24 cellular contexts compared by ENCODE assay signal in the genomic region with DNA sequence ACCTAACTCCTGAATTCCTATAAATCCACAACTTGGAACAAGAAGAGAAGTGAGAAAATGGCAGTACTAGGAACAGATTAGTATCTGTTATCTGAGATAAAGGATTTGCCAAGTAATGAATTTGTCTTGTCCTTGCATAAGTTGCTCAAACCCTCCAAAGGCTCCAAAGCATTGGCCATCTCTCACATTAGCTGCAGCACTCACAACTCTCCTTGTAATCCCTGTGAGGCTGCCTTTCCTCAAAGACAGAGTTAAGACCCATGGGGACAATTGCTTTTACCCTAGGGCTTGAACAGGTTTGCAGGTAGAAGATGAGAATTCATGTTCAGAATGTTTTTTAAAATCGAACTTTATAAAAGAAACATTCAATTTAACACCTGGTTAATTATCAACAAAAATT.
"Had no signal": no experiment of that assay in that cellular context is flagged by ENCODE, and none has a peak within 500 bp of the region (broad histone marks: within the 10 kb centered on the region; RNA-seq: fewer than 3 reads in every experiment).

No MANE protein-coding gene starts in this region.

- H3K27me3 ChIP-seq: SJCRH30 had no signal

- DNase-seq: activated CD4-positive, alpha-beta T cell treated with anti-CD3 and anti-CD28 coated beads for 4 hours; activated CD8-positive, alpha-beta memory T cell treated with anti-CD3 and anti-CD28 coated beads, Interleukin-2, amount 50 U/mL, for 4 hours; activated CD8-positive, alpha-beta T cell treated with anti-CD3 and anti-CD28 coated beads for 36 hours; activated gamma-delta T cell treated with Interleukin-2 at 50 U/mL for 16 hours; activated naive CD4-positive, alpha-beta T cell treated with anti-CD3 and anti-CD28 coated beads, Interleukin-2, amount 10 ng/mL, durations not matched to agents 7 days and 5 days; activated naive CD8-positive, alpha-beta T cell treated with anti-CD3 and anti-CD28 coated beads for 36 hours; activated T-cell treated with anti-CD3 and anti-CD28 coated beads, Interleukin-2, amount 50 U/mL, for 72 hours; anterior cingulate cortex; cerebellar nuclear complex; Karpas-422; MM.1S; NCI-H1092 treated with DMSO at 0.1 percent for 48 hours; NCI-H1417 treated with DMSO at 0.1 percent for 48 hours; NCI-H1694; NCI-H2029 treated with DMSO at 0.1 percent for 48 hours; NCI-H2171 treated with DMSO at 0.1 percent for 48 hours; NCI-H345; NCI-H524; SJCRH30; SK-N-SH; T-helper 1 cell had no signal

- H3K4me3 Mint-ChIP-seq: activated CD8-positive, alpha-beta T cell treated with anti-CD3 and anti-CD28 coated beads for 36 hours; activated naive CD4-positive, alpha-beta T cell treated with anti-CD3 and anti-CD28 coated beads, Interleukin-2, amount 10 ng/mL, durations not matched to agents 7 days and 5 days; activated naive CD8-positive, alpha-beta T cell treated with anti-CD3 and anti-CD28 coated beads for 36 hours; activated T-cell treated with anti-CD3 and anti-CD28 coated beads, Interleukin-2, amount 50 U/mL, for 72 hours had no signal

- H3K9me3 Mint-ChIP-seq: activated CD8-positive, alpha-beta T cell treated with anti-CD3 and anti-CD28 coated beads for 36 hours; activated naive CD4-positive, alpha-beta T cell treated with anti-CD3 and anti-CD28 coated beads, Interleukin-2, amount 10 ng/mL, durations not matched to agents 7 days and 5 days; activated naive CD8-positive, alpha-beta T cell treated with anti-CD3 and anti-CD28 coated beads for 36 hours; activated T-helper 2 cell treated with anti-CD3 and anti-CD28 coated beads, Interferon-gamma antibody, Interleukin-2, Interleukin-4, amounts not matched to agents 10 μg/mL and 5 μg/mL and 100 μg/mL, durations not matched to agents 14 hours and 24 hours and 36 hours had no signal

- H3K27ac ChIP-seq: SJCRH30 had no signal

- FAIRE-seq: K562 had no signal

- H3K27me3 Mint-ChIP-seq: activated naive CD4-positive, alpha-beta T cell treated with anti-CD3 and anti-CD28 coated beads, Interleukin-2, amount 10 ng/mL, durations not matched to agents 7 days and 5 days; activated naive CD8-positive, alpha-beta T cell treated with anti-CD3 and anti-CD28 coated beads for 36 hours had no signal

- H3K4me1 Mint-ChIP-seq: activated naive CD4-positive, alpha-beta T cell treated with anti-CD3 and anti-CD28 coated beads, Interleukin-2, amount 10 ng/mL, durations not matched to agents 7 days and 5 days; activated naive CD8-positive, alpha-beta T cell treated with anti-CD3 and anti-CD28 coated beads for 36 hours had no signal

- H3K4me3 ChIP-seq: K562, SJCRH30 had no signal

- H3K36me3 Mint-ChIP-seq: activated naive CD4-positive, alpha-beta T cell treated with anti-CD3 and anti-CD28 coated beads, Interleukin-2, amount 10 ng/mL, durations not matched to agents 7 days and 5 days; activated naive CD8-positive, alpha-beta T cell treated with anti-CD3 and anti-CD28 coated beads for 36 hours had no signal

- H3K9me3 ChIP-seq: SJCRH30, SK-N-SH had no signal

- H3K36me3 ChIP-seq: SJCRH30 had no signal

- H3K27ac Mint-ChIP-seq: activated CD8-positive, alpha-beta T cell treated with anti-CD3 and anti-CD28 coated beads for 36 hours; activated naive CD4-positive, alpha-beta T cell treated with anti-CD3 and anti-CD28 coated beads, Interleukin-2, amount 10 ng/mL, durations not matched to agents 7 days and 5 days; activated naive CD8-positive, alpha-beta T cell treated with anti-CD3 and anti-CD28 coated beads for 36 hours; activated T-cell treated with anti-CD3 and anti-CD28 coated beads, Interleukin-2, amount 50 U/mL, for 72 hours; activated T-helper 2 cell treated with anti-CD3 and anti-CD28 coated beads, Interferon-gamma antibody, Interleukin-2, Interleukin-4, amounts not matched to agents 10 μg/mL and 5 μg/mL and 100 μg/mL, durations not matched to agents 14 hours and 24 hours and 36 hours had no signal

- ATAC-seq: activated CD4-positive, CD25-positive, alpha-beta regulatory T cell treated with anti-CD3 and anti-CD28 coated beads, Interleukin-2, amount 50 U/mL, for 24 hours; activated CD8-positive, alpha-beta T cell treated with anti-CD3 and anti-CD28 coated beads for 36 hours; activated T-cell treated with anti-CD3 and anti-CD28 coated beads, Interleukin-2, amount 50 U/mL, for 72 hours; K562 had no signal
